Comparison of ENCODE assay signal across 1 cellular context in the genomic region with DNA sequence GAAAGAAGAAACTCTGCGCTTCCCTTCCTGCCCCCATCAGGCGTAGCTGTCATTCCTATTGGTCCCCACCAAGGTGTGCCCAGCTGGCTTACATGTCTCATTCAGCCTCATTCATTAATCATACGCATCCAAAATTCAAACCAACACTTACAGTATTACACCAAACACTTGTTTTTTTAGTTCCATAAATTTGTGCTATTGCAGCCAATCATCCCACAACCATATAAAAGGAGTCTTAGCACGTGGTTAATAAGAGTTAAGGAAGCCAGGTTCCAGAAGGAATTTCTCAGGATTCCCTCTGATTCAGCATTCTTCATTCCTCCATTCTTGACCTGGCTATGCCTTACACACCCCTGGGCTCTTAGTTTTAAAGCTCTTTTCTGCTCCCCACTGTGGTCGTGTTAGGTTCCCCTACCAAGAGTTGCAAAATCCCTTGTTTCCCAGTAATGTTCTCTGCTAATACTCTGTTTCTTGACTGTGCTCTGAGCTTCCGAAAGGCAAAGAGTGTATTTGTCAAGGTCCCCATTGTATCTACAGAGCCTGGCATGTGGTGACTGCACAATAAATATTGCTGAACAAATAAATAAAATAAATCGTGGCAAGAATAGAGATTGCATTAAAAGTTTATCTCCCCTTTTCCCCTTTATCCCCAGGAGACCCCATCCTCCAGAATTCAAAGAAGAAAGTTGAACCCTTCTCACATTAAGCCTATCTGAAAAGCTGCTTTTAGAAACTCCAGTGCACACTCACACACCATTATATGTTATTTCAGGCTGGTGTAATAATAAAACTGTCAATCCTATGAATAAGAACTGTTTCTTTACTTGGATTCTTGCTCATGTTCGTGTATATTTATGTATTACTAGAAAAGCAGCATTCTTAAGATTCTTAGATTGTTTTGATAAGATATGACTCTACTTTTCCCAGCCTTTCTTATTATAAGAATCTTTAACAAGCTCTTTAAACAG.
TF ChIP-seq lines count a peak whose summit lies in the region.

No MANE protein-coding gene starts in this region.

TF ChIP-seq in GM23338, 12 proteins besides CTCF, POLR2A, EP300 and RAD21 (continued from another document):
- no peak for TF ChIP-seq REST (IDR thresholded peaks at IDR 0.05; ENCODE audit: unreplicated experiment)
- no peak for TF ChIP-seq STAT1 (IDR thresholded peaks at IDR 0.05; ENCODE audit: unreplicated experiment)
- no peak for TF ChIP-seq NANOG (IDR thresholded peaks at IDR 0.05; ENCODE audit: borderline replicate concordance)
